ENCODE assay signal across 1 cellular context in the genomic region with DNA sequence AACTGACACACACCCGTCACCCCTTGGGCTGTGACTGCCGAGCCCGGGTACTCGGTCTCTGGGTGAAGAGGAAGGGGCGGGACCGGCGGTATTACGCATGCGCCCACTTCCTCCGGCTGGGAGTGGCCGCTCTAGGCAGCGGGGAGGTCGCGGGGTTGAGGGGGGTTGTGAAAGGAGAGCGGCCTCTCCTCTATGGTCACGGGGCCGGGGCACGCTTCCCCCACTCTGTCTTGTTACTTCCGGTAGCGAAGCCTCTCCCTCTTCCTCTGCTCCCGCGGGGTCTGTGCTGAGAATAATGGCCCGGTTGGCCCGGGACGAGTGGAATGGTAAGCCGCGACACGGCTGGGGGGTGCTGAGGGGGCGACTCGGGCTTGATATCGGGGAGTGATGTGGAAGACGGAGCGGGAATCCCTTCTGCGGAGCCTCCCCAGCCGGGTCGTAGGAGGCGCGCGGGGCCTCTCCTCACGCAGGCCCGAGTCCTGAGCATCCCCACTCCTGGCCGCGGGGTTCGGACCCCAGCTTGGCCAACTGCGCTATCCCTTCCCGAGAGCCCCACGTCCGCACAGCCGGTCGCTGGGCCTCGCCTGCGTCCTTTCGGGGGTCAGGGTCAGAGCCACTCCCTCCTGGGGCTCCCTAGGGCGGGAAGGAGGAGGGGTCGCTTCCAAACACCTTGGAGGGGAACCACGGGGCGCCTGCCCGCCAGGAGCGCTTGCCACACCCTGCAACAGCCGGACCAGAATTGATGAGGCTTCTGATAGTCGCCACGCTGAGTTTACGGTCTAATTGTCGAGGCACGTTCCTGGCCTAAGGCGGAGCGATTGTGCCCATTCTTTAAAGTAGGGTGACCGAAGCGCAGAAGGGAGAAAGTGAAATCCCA.
A peak's percentile ranks its signal among the peaks of the same experiment; 100 is the strongest.
TF ChIP-seq lines count a peak whose summit lies in the region.

A gene with protein sequence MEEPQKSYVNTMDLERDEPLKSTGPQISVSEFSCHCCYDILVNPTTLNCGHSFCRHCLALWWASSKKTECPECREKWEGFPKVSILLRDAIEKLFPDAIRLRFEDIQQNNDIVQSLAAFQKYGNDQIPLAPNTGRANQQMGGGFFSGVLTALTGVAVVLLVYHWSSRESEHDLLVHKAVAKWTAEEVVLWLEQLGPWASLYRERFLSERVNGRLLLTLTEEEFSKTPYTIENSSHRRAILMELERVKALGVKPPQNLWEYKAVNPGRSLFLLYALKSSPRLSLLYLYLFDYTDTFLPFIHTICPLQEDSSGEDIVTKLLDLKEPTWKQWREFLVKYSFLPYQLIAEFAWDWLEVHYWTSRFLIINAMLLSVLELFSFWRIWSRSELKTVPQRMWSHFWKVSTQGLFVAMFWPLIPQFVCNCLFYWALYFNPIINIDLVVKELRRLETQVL (plus strand): TSS at position 259 of the 877 bp plus-strand sequence. CDS start 11,396 bp downstream, outside the sequence.

TF ChIP-seq in HEK293, 187 proteins besides CTCF, POLR2A, EP300 and RAD21 (continued from another document and continues in another):
- TF ChIP-seq, protein P1, sequence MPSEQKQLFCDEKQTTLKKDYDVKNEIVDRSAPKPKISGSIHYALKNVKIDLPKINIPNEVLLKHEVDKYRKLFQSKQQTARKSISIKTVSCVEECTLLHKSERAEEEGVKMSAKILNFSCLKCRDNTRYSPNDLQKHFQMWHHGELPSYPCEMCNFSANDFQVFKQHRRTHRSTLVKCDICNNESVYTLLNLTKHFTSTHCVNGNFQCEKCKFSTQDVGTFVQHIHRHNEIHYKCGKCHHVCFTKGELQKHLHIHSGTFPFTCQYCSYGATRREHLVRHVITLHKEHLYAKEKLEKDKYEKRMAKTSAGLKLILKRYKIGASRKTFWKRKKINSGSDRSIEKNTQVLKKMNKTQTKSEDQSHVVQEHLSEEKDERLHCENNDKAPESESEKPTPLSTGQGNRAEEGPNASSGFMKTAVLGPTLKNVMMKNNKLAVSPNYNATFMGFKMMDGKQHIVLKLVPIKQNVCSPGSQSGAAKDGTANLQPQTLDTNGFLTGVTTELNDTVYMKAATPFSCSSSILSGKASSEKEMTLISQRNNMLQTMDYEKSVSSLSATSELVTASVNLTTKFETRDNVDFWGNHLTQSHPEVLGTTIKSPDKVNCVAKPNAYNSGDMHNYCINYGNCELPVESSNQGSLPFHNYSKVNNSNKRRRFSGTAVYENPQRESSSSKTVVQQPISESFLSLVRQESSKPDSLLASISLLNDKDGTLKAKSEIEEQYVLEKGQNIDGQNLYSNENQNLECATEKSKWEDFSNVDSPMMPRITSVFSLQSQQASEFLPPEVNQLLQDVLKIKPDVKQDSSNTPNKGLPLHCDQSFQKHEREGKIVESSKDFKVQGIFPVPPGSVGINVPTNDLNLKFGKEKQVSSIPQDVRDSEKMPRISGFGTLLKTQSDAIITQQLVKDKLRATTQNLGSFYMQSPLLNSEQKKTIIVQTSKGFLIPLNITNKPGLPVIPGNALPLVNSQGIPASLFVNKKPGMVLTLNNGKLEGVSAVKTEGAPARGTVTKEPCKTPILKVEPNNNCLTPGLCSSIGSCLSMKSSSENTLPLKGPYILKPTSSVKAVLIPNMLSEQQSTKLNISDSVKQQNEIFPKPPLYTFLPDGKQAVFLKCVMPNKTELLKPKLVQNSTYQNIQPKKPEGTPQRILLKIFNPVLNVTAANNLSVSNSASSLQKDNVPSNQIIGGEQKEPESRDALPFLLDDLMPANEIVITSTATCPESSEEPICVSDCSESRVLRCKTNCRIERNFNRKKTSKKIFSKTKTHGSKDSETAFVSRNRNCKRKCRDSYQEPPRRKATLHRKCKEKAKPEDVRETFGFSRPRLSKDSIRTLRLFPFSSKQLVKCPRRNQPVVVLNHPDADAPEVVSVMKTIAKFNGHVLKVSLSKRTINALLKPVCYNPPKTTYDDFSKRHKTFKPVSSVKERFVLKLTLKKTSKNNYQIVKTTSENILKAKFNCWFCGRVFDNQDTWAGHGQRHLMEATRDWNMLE (tag by site-specific recombination; conservative IDR thresholded peaks at IDR 0.05; ENCODE audit: low read depth): peak; percentile 61; the same call in 1 of the 2 replicates
- TF ChIP-seq ZNF596 (tag by site-specific recombination; IDR thresholded peaks at IDR 0.05) (no peak), ZNF266 (tag by site-specific recombination; IDR thresholded peaks at IDR 0.05; ENCODE audit: low read depth) (no peak), ZNF10 (tag by site-specific recombination; IDR thresholded peaks at IDR 0.05) (no peak), ZNF214 (tag by site-specific recombination; IDR thresholded peaks at IDR 0.05; ENCODE audit: borderline replicate concordance) (no peak), ZNF112 (tag by site-specific recombination; IDR thresholded peaks at IDR 0.05) (no peak), SALL2 (tag by site-specific recombination; IDR thresholded peaks at IDR 0.05; ENCODE audit: borderline replicate concordance) (no peak), ZNF174 (tag by site-specific recombination; IDR thresholded peaks at IDR 0.05) (no peak), ZNF302 (tag by site-specific recombination; IDR thresholded peaks at IDR 0.05; ENCODE audit: low read depth) (no peak), ZFP69B (tag by site-specific recombination; IDR thresholded peaks at IDR 0.05) (no peak), YY1 (tag by site-specific recombination; IDR thresholded peaks at IDR 0.05) (peak; percentile 21; the same call in 1 of the 2 replicates), ZNF140 (tag by site-specific recombination; IDR thresholded peaks at IDR 0.05) (no peak), ZNF391 (tag by site-specific recombination; IDR thresholded peaks at IDR 0.05; ENCODE audit: borderline replicate concordance, low read depth) (0 out of 2 replicates have a peak, but pooled peaks have one; percentile 32), ZNF155 (tag by site-specific recombination; IDR thresholded peaks at IDR 0.05) (no peak), ZNF530 (tag by site-specific recombination; IDR thresholded peaks at IDR 0.05; ENCODE audit: low read depth) (no peak), EGR2 (tag by site-specific recombination; IDR thresholded peaks at IDR 0.05; ENCODE audit: low read depth) (peak; percentile 28; the same call in 1 of the 2 replicates), KLF16 (tag by site-specific recombination; IDR thresholded peaks at IDR 0.05) (peak; percentile 43), ZNF473 (tag by site-specific recombination; IDR thresholded peaks at IDR 0.05) (no peak), ZNF670 (tag by site-specific recombination; IDR thresholded peaks at IDR 0.05; ENCODE audit: low read depth) (no peak), ZBTB21 (tag by site-specific recombination; IDR thresholded peaks at IDR 0.05) (0 out of 2 replicates have a peak, but pooled peaks have one; percentile 42), FEZF1 (tag by site-specific recombination; IDR thresholded peaks at IDR 0.05) (no peak), ZNF23 (tag by site-specific recombination; IDR thresholded peaks at IDR 0.05; ENCODE audit: borderline replicate concordance) (no peak), MEIS1 (CRISPR knock-in tag; IDR thresholded peaks at IDR 0.05; ENCODE audit: borderline replicate concordance) (no peak), ZNF792 (tag by site-specific recombination; IDR thresholded peaks at IDR 0.05) (no peak), ZBTB20 (tag by site-specific recombination; IDR thresholded peaks at IDR 0.05) (peak; percentile 87), ZNF654 (tag by site-specific recombination; IDR thresholded peaks at IDR 0.05; ENCODE audit: low read depth) (peak; percentile 2; the same call in 1 of the 2 replicates), OSR2 (tag by site-specific recombination; IDR thresholded peaks at IDR 0.05) (no peak), ZNF658 (tag by site-specific recombination; IDR thresholded peaks at IDR 0.05) (no peak), RBAK (tag by site-specific recombination; IDR thresholded peaks at IDR 0.05) (no peak), HOXD13 (CRISPR knock-in tag; IDR thresholded peaks at IDR 0.05; ENCODE audit: borderline replicate concordance) (no peak)
- TF ChIP-seq, protein P2, sequence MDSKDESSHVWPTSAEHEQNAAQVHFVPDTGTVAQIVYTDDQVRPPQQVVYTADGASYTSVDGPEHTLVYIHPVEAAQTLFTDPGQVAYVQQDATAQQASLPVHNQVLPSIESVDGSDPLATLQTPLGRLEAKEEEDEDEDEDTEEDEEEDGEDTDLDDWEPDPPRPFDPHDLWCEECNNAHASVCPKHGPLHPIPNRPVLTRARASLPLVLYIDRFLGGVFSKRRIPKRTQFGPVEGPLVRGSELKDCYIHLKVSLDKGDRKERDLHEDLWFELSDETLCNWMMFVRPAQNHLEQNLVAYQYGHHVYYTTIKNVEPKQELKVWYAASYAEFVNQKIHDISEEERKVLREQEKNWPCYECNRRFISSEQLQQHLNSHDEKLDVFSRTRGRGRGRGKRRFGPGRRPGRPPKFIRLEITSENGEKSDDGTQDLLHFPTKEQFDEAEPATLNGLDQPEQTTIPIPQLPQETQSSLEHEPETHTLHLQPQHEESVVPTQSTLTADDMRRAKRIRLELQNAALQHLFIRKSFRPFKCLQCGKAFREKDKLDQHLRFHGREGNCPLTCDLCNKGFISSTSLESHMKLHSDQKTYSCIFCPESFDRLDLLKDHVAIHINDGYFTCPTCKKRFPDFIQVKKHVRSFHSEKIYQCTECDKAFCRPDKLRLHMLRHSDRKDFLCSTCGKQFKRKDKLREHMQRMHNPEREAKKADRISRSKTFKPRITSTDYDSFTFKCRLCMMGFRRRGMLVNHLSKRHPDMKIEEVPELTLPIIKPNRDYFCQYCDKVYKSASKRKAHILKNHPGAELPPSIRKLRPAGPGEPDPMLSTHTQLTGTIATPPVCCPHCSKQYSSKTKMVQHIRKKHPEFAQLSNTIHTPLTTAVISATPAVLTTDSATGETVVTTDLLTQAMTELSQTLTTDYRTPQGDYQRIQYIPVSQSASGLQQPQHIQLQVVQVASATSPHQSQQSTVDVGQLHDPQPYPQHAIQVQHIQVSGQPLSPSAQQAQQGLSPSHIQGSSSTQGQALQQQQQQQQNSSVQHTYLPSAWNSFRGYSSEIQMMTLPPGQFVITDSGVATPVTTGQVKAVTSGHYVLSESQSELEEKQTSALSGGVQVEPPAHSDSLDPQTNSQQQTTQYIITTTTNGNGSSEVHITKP (tag by site-specific recombination; IDR thresholded peaks at IDR 0.05): no peak
- TF ChIP-seq, protein P3, sequence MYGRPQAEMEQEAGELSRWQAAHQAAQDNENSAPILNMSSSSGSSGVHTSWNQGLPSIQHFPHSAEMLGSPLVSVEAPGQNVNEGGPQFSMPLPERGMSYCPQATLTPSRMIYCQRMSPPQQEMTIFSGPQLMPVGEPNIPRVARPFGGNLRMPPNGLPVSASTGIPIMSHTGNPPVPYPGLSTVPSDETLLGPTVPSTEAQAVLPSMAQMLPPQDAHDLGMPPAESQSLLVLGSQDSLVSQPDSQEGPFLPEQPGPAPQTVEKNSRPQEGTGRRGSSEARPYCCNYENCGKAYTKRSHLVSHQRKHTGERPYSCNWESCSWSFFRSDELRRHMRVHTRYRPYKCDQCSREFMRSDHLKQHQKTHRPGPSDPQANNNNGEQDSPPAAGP (tag by site-specific recombination; IDR thresholded peaks at IDR 0.05): peak; percentile 88
- TF ChIP-seq, protein P4, sequence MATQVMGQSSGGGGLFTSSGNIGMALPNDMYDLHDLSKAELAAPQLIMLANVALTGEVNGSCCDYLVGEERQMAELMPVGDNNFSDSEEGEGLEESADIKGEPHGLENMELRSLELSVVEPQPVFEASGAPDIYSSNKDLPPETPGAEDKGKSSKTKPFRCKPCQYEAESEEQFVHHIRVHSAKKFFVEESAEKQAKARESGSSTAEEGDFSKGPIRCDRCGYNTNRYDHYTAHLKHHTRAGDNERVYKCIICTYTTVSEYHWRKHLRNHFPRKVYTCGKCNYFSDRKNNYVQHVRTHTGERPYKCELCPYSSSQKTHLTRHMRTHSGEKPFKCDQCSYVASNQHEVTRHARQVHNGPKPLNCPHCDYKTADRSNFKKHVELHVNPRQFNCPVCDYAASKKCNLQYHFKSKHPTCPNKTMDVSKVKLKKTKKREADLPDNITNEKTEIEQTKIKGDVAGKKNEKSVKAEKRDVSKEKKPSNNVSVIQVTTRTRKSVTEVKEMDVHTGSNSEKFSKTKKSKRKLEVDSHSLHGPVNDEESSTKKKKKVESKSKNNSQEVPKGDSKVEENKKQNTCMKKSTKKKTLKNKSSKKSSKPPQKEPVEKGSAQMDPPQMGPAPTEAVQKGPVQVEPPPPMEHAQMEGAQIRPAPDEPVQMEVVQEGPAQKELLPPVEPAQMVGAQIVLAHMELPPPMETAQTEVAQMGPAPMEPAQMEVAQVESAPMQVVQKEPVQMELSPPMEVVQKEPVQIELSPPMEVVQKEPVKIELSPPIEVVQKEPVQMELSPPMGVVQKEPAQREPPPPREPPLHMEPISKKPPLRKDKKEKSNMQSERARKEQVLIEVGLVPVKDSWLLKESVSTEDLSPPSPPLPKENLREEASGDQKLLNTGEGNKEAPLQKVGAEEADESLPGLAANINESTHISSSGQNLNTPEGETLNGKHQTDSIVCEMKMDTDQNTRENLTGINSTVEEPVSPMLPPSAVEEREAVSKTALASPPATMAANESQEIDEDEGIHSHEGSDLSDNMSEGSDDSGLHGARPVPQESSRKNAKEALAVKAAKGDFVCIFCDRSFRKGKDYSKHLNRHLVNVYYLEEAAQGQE (tag by site-specific recombination; IDR thresholded peaks at IDR 0.05): no peak
- TF ChIP-seq, protein P5, sequence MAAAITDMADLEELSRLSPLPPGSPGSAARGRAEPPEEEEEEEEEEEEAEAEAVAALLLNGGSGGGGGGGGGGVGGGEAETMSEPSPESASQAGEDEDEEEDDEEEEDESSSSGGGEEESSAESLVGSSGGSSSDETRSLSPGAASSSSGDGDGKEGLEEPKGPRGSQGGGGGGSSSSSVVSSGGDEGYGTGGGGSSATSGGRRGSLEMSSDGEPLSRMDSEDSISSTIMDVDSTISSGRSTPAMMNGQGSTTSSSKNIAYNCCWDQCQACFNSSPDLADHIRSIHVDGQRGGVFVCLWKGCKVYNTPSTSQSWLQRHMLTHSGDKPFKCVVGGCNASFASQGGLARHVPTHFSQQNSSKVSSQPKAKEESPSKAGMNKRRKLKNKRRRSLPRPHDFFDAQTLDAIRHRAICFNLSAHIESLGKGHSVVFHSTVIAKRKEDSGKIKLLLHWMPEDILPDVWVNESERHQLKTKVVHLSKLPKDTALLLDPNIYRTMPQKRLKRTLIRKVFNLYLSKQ (tag by site-specific recombination; IDR thresholded peaks at IDR 0.05; ENCODE audit: borderline replicate concordance): no peak
- TF ChIP-seq, protein P6, sequence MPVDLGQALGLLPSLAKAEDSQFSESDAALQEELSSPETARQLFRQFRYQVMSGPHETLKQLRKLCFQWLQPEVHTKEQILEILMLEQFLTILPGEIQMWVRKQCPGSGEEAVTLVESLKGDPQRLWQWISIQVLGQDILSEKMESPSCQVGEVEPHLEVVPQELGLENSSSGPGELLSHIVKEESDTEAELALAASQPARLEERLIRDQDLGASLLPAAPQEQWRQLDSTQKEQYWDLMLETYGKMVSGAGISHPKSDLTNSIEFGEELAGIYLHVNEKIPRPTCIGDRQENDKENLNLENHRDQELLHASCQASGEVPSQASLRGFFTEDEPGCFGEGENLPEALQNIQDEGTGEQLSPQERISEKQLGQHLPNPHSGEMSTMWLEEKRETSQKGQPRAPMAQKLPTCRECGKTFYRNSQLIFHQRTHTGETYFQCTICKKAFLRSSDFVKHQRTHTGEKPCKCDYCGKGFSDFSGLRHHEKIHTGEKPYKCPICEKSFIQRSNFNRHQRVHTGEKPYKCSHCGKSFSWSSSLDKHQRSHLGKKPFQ (tag by site-specific recombination; IDR thresholded peaks at IDR 0.05): no peak
